Comparison of ENCODE assay signal across 1 cellular context in the genomic region with DNA sequence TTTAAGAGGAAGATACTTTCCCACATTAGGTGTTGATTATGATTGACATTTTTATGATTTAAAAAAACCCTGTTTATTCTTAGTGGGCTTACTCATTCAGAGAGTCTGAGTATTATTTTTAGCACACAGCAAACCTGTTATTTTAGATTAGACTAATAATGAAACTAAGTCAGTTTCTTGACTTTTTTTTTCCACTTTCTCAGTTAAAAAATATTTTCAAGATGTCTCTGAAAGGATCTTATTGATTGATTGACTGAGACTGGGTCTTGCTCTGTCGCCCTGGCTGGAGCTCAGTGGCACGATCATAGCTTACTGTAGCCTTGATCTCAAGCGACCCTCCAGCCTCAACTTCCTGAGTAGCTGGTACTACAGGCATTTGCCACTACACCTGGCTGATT.
TF ChIP-seq lines count a peak whose summit lies in the region.

No MANE protein-coding gene starts in this region.

TF ChIP-seq in IMR-90, 13 proteins besides CTCF, POLR2A, EP300 and RAD21 (continued from another document):
- TF ChIP-seq, protein P1, sequence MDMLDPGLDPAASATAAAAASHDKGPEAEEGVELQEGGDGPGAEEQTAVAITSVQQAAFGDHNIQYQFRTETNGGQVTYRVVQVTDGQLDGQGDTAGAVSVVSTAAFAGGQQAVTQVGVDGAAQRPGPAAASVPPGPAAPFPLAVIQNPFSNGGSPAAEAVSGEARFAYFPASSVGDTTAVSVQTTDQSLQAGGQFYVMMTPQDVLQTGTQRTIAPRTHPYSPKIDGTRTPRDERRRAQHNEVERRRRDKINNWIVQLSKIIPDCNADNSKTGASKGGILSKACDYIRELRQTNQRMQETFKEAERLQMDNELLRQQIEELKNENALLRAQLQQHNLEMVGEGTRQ (IDR thresholded peaks at IDR 0.05; ENCODE audit: low read depth, low read length) = no peak
- TF ChIP-seq RCOR1 (IDR thresholded peaks at IDR 0.05; ENCODE audit: insufficient replicate concordance, low read length) = no peak
- no peak for TF ChIP-seq SMC3 (IDR thresholded peaks at IDR 0.05; ENCODE audit: low read depth, low read length)
- TF ChIP-seq MAZ (IDR thresholded peaks at IDR 0.05; ENCODE audit: borderline replicate concordance, low read depth, low read length) = no peak
- no peak for TF ChIP-seq CEBPB (IDR thresholded peaks at IDR 0.05; ENCODE audit: low read depth, low read length)
